ENCODE assay signal across 11 cellular contexts in genomic region chr20:2671977-2672376, GRCh38. TPM values are rescaled to one million over a fixed set of nuclear protein-coding genes. Genes with fewer than 3 reads are reported as not detected.
DNase-seq lines count a peak whose midpoint lies in the region; ATAC-seq and TF ChIP-seq lines count a peak whose summit lies in the region.
"Had no signal": no experiment of that assay in that cellular context is flagged by ENCODE, and none has a peak within 500 bp of the region (broad histone marks: within the 10 kb centered on the region; RNA-seq: fewer than 3 reads in every experiment).

No MANE protein-coding gene starts in this region.

- H3K4me3 ChIP-seq in GM12865 (ENCODE audit: low read depth, low read length), result no peak overlapping the region
- no peak overlapping the region for H3K4me3 ChIP-seq in IMR-90 (ENCODE audit: insufficient read depth, low read depth, low read length)
- no peak overlapping the region for H3K4me3 ChIP-seq in mesendoderm (ENCODE audit: low read length)

- H3K9me3 Mint-ChIP-seq in WTC11, result no peaks in the 10 kb centered on the region
- H3K9me3 Mint-ChIP-seq: mesothelial cell of epicardium had no signal

- WGBS in IMR-90 (ENCODE audit: extremely low coverage in 2 of 2, insufficient read length in 1 of 2), 2 experiments, result 0% methylated on average over 1 of the region's 4 CpGs; no CpG with 5 or more reads in 1 of the 2 experiments
- WGBS in mesendoderm (ENCODE audit: extremely low coverage, insufficient coverage, low lambda C conversion rate), result no CpG with 5 or more reads among the region's 4 CpGs

- no peak overlapping the region for H4K5ac ChIP-seq in IMR-90 (ENCODE audit: low read depth, low read length)
- H4K5ac ChIP-seq in mesendoderm (ENCODE audit: low read length), result no peak overlapping the region

- H3K9ac ChIP-seq in IMR-90 (ENCODE audit: low read depth, low read length) (no peak overlapping the region), mesendoderm (ENCODE audit: low read length) (no peak overlapping the region)

- no peak for DNase-seq in GM12865 (ENCODE audit: low read depth)
- DNase-seq in IMR-90, result no peak
- DNase-seq in WTC11 (ENCODE audit: low spot score), result peak; percentile 66
- DNase-seq in mesendoderm, result peak; percentile 42
- DNase-seq: EL; NCI-H187 treated with DMSO at 0.1 percent for 48 hours; stimulated activated CD4-positive, alpha-beta T cell treated with anti-CD3 and anti-CD28 coated beads, Interleukin-4, amount 100 ng/mL, for 24 hours had no signal

- H3K18ac ChIP-seq in IMR-90 (ENCODE audit: low read depth, low read length), result no peak overlapping the region
- no peak overlapping the region for H3K18ac ChIP-seq in mesendoderm (ENCODE audit: low read length)

- TF ChIP-seq CTCF in GM12865 (IDR thresholded peaks at IDR 0.05; ENCODE audit: insufficient read depth, low read depth, low read length, missing control alignments), result peak; percentile 13
- TF ChIP-seq CTCF in IMR-90 (conservative IDR thresholded peaks at IDR 0.05; ENCODE audit: low read depth, low read length), result 0 out of 2 replicates have a peak, but pooled peaks have one; percentile 12
- TF ChIP-seq CTCF in WTC11 (IDR thresholded peaks at IDR 0.05), result peak; percentile 25; the same call in 1 of the 2 replicates

- no peak overlapping the region for H3K4ac ChIP-seq in IMR-90 (ENCODE audit: low read depth, low read length)
- H3K4ac ChIP-seq in mesendoderm (ENCODE audit: low read depth, low read length), result no peak overlapping the region

- H2BK5ac ChIP-seq in IMR-90 (ENCODE audit: low read depth, low read length, poor library complexity, severe bottlenecking), result no peak overlapping the region
- H2BK5ac ChIP-seq in mesendoderm (ENCODE audit: low read length), result no peak overlapping the region

- H2BK15ac ChIP-seq in IMR-90 (ENCODE audit: low read depth, low read length), result no peak overlapping the region
- no peak overlapping the region for H2BK15ac ChIP-seq in mesendoderm (replicated peaks; ENCODE audit: low read depth)

- no peak overlapping the region for H3K27ac Mint-ChIP-seq in WTC11
- H3K27ac Mint-ChIP-seq: mesothelial cell of epicardium had no signal

- no peak for TF ChIP-seq RAD21 in IMR-90 (IDR thresholded peaks at IDR 0.05; ENCODE audit: low read length)

- no peak for TF ChIP-seq POLR2A in IMR-90 (IDR thresholded peaks at IDR 0.05; ENCODE audit: low read depth, low read length)

- H3K79me1 ChIP-seq in IMR-90 (ENCODE audit: low read depth in 1 of 2, low read length in 2 of 2) (no peaks in the 10 kb centered on the region), mesendoderm (ENCODE audit: low read length) (no peaks in the 10 kb centered on the region)

- no peak for ATAC-seq in IMR-90 (ENCODE audit: low read depth)
- ATAC-seq in WTC11, result peak; percentile 94
- no peak for ATAC-seq in GM21390 (IDR thresholded peaks at IDR 0.05; ENCODE audit: unreplicated experiment)
- ATAC-seq in HG03196 (IDR thresholded peaks at IDR 0.05; ENCODE audit: unreplicated experiment), result no peak
- no peak for ATAC-seq in GM18861 (IDR thresholded peaks at IDR 0.05; ENCODE audit: unreplicated experiment)

- POLR2A ChIA-PET in IMR-90 (lab: Charles Lee; ENCODE audit: unreplicated experiment), result no interaction called here
- POLR2A ChIA-PET in WTC11 (lab: Charles Lee), result no interaction called here

- CTCF ChIA-PET in IMR-90 (lab: Yijun Ruan, JAX), result no interaction called here
- CTCF ChIA-PET in WTC11 (lab: Charles Lee), result interaction anchor here (0.6 to 1.1 kb wide), 21 partner anchors 8 to 464 kb away, joined by 3 to 12 read pairs (median 4); partner anchors contain the start of genes CPXM1, IDH3B and NOP56

- no peaks in the 10 kb centered on the region for H3K36me3 Mint-ChIP-seq in WTC11
- H3K36me3 Mint-ChIP-seq: mesothelial cell of epicardium had no signal

- H3K27ac ChIP-seq in IMR-90 (ENCODE audit: insufficient read depth, low read length) (no peak overlapping the region), mesendoderm (ENCODE audit: low read depth, low read length) (no peak overlapping the region)

- H4K8ac ChIP-seq in IMR-90 (ENCODE audit: low read depth in 2 of 2, low read length in 2 of 2) (no peak overlapping the region), mesendoderm (ENCODE audit: low read depth, low read length) (no peak overlapping the region)

- intact Hi-C loops in IMR-90 (cut with micrococcal nuclease), result no loop called here

- H4K91ac ChIP-seq in IMR-90 (ENCODE audit: insufficient read depth, low read depth, low read length), result no peak overlapping the region

- peaks cover 32% of the 10 kb centered on the region for H3K27me3 Mint-ChIP-seq in WTC11 (ENCODE audit: low read depth)

- H3K23ac ChIP-seq in IMR-90 (ENCODE audit: low read depth, low read length) (no peak overlapping the region; the same call in 1 of the 2 replicates), mesendoderm (ENCODE audit: low read length) (no peak overlapping the region)

- in situ Hi-C loops in IMR-90 (cut with MboI; ENCODE audit: low sequenced_read_pairs), result no loop called here

- no TSS peak for BruUV-seq in IMR-90 (replicated peaks; lab: Mats Ljungman, UMichigan)

- H3K56ac ChIP-seq in IMR-90 (ENCODE audit: extremely low read depth, insufficient read depth, low read length) (no peak overlapping the region), mesendoderm (ENCODE audit: low read length) (no peak overlapping the region)

- H3K9me3 ChIP-seq in IMR-90 (ENCODE audit: control insufficient read depth, insufficient read depth, low read length), result no peaks in the 10 kb centered on the region

- H2AFZ ChIP-seq in IMR-90 (replicated peaks; ENCODE audit: low read length, poor library complexity), result no peak overlapping the region

- no peak overlapping the region for H3K14ac ChIP-seq in IMR-90 (replicated peaks; ENCODE audit: low read depth, low read length)

- H2AK5ac ChIP-seq in IMR-90 (ENCODE audit: low read depth, low read length) (no peak overlapping the region), mesendoderm (ENCODE audit: low read length) (no peak overlapping the region)

- no peaks in the 10 kb centered on the region for H3K4me1 ChIP-seq in IMR-90 (ENCODE audit: control insufficient read depth, insufficient read depth, low read length)
- H3K4me1 ChIP-seq in mesendoderm (ENCODE audit: control insufficient read depth, low read depth, low read length), result no peaks in the 10 kb centered on the region

- peaks cover 21% of the 10 kb centered on the region for H3K27me3 ChIP-seq in IMR-90 (ENCODE audit: control insufficient read depth, insufficient read depth, low read length)
- no peaks in the 10 kb centered on the region for H3K27me3 ChIP-seq in mesendoderm (ENCODE audit: insufficient read depth, low read length, poor library complexity)

- H4K20me1 ChIP-seq in IMR-90 (ENCODE audit: insufficient read depth, low read length), result no peaks in the 10 kb centered on the region

- dilution Hi-C loops in IMR-90 (cut with HindIII; ENCODE audit: low sequenced_read_pairs, unreplicated experiment), result no loop called here

- H2BK120ac ChIP-seq in IMR-90 (ENCODE audit: low read depth, low read length) (no peak overlapping the region), mesendoderm (ENCODE audit: low read depth, low read length) (no peak overlapping the region)

- no peak overlapping the region for H3K4me3 Mint-ChIP-seq in WTC11
- H3K4me3 Mint-ChIP-seq: mesothelial cell of epicardium had no signal

- no peak overlapping the region for H2BK20ac ChIP-seq in IMR-90 (ENCODE audit: low read depth, low read length)

- H3K4me2 ChIP-seq in IMR-90 (ENCODE audit: low read depth, low read length), result no peak overlapping the region
- no peak overlapping the region for H3K4me2 ChIP-seq in mesendoderm (ENCODE audit: low read length)

- no peak overlapping the region for H2AK9ac ChIP-seq in IMR-90 (replicated peaks; ENCODE audit: low read depth, low read length, poor library complexity)

- 0 out of 2 replicates have a peak, but pooled peaks cover 3% of the 10 kb centered on the region for H3K4me1 Mint-ChIP-seq in WTC11
- H3K4me1 Mint-ChIP-seq: mesothelial cell of epicardium had no signal

- no peaks in the 10 kb centered on the region for H3K9me1 ChIP-seq in IMR-90 (ENCODE audit: insufficient read depth, low read length)

- no peaks in the 10 kb centered on the region for H3K79me2 ChIP-seq in mesendoderm (ENCODE audit: control insufficient read depth, insufficient read depth, low read length)

- no peaks in the 10 kb centered on the region for H3K36me3 ChIP-seq in IMR-90 (ENCODE audit: control insufficient read depth, insufficient read depth, low read length)
- no peaks in the 10 kb centered on the region for H3K36me3 ChIP-seq in mesendoderm (ENCODE audit: control insufficient read depth, insufficient read depth, low read length)

TF ChIP-seq in WTC11, 78 proteins besides CTCF, POLR2A, EP300 and RAD21 (continues in another document):
- no peak for TF ChIP-seq JUN (CRISPR knock-in tag; IDR thresholded peaks at IDR 0.05)
- no peak for TF ChIP-seq NFYB (CRISPR knock-in tag; conservative IDR thresholded peaks at IDR 0.05; ENCODE audit: low read depth)
- no peak for TF ChIP-seq TP53 (CRISPR knock-in tag; IDR thresholded peaks at IDR 0.05)
- TF ChIP-seq SOX15 (CRISPR knock-in tag; IDR thresholded peaks at IDR 0.05), result no peak
- TF ChIP-seq, protein P1, sequence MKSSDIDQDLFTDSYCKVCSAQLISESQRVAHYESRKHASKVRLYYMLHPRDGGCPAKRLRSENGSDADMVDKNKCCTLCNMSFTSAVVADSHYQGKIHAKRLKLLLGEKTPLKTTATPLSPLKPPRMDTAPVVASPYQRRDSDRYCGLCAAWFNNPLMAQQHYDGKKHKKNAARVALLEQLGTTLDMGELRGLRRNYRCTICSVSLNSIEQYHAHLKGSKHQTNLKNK (CRISPR knock-in tag; IDR thresholded peaks at IDR 0.05), result no peak
- no peak for TF ChIP-seq ZNF121 (CRISPR knock-in tag; IDR thresholded peaks at IDR 0.05)

RNA-seq across cellular contexts. Expression of gene IDH3B, which starts 8.0 kb away (rescaled TPM):
- 160 and 165 TPM in 2 replicates for total RNA-seq in IMR-90 (2012; rRNA removed)
- 146 and 151 TPM in 2 replicates for polyA plus RNA-seq in IMR-90 (2012; rRNA removed)
- polyA plus RNA-seq in IMR-90 (2012; cell fraction: cytosol; rRNA removed), result 97.1 and 105 TPM in 2 replicates
- polyA plus RNA-seq in IMR-90 (2012; cell fraction: nucleus; rRNA removed; ENCODE audit: low replicate concordance), result 365 and 494 TPM in 2 replicates
- 101 to 136 TPM (median 107 TPM) in 3 replicates for total RNA-seq in WTC11 (2021)
- polyA plus RNA-seq in mesendoderm (2013, experiment 1 of 2), result 56.4 TPM
- 56.0 TPM for polyA plus RNA-seq in mesendoderm (2013, experiment 2 of 2)

RNA-seq across cellular contexts. Expression of gene NOP56, which starts 19.5 kb away (rescaled TPM):
- total RNA-seq in IMR-90 (2012; rRNA removed) (170 and 231 TPM in 2 replicates), WTC11 (2021) (484 to 634 TPM (median 500 TPM) in 3 replicates)
- polyA plus RNA-seq in IMR-90 (2012; rRNA removed), result 164 and 189 TPM in 2 replicates
- 49.1 and 88.8 TPM in 2 replicates for polyA plus RNA-seq in IMR-90 (2012; cell fraction: cytosol; rRNA removed)
- polyA plus RNA-seq in IMR-90 (2012; cell fraction: nucleus; rRNA removed; ENCODE audit: low replicate concordance), result 348 and 483 TPM in 2 replicates
- polyA plus RNA-seq in mesendoderm (2013, experiment 1 of 2), result 590 TPM
- 586 TPM for polyA plus RNA-seq in mesendoderm (2013, experiment 2 of 2)

RNA-seq across cellular contexts. Expression of gene EBF4, which starts 20.6 kb away (rescaled TPM):
- total RNA-seq in IMR-90 (2012; rRNA removed) (under 0.01 and 0.18 TPM in 2 replicates), WTC11 (2021) (2.7 to 5.0 TPM (median 3.2 TPM) in 3 replicates)
- 1.0 and 1.1 TPM in 2 replicates for polyA plus RNA-seq in IMR-90 (2012; rRNA removed)
- 0.50 and 1.1 TPM in 2 replicates for polyA plus RNA-seq in IMR-90 (2012; cell fraction: cytosol; rRNA removed)
- 5.7 and 8.7 TPM in 2 replicates for polyA plus RNA-seq in IMR-90 (2012; cell fraction: nucleus; rRNA removed; ENCODE audit: low replicate concordance)
- polyA plus RNA-seq in mesendoderm (2013, experiment 1 of 2), result 0.31 TPM
- polyA plus RNA-seq in mesendoderm (2013, experiment 2 of 2), result 0.13 TPM

Comparison
In these comparisons a context has a peak if more than half of its experiments do, and no peak if none do; other contexts are left out.
1. DNase-seq: peak in WTC11 (single experiment) and mesendoderm (single experiment); none in GM12865 (single experiment) and IMR-90 (single experiment).
2. Peak in every context shown above with its lines, with median percentiles within 50 percentile points of each other: CTCF ChIP-seq.